ENCODE assay signal across 8 cellular contexts in genomic region chr10:124650820-124651401, GRCh38.
DNase-seq lines count a peak whose midpoint lies in the region; ATAC-seq and TF ChIP-seq lines count a peak whose summit lies in the region.

No MANE protein-coding gene starts in this region.

- no peaks in the 10 kb centered on the region for H3K27me3 Mint-ChIP-seq in naive thymus-derived CD4-positive, alpha-beta T cell

- H3K4me1 ChIP-seq in naive thymus-derived CD4-positive, alpha-beta T cell (ENCODE audit: control insufficient read depth in 2 of 2, insufficient read depth in 2 of 2, low read length in 2 of 2), result peaks cover 80 to 94% of the 10 kb centered on the region in 2 donors
- H3K4me1 ChIP-seq in upper lobe of right lung, result peaks cover 86% of the 10 kb centered on the region

- H3K9me3 ChIP-seq in naive thymus-derived CD4-positive, alpha-beta T cell (ENCODE audit: control insufficient read depth in 2 of 3, low read length in 3 of 3), result no peaks in the 10 kb centered on the region
- no peaks in the 10 kb centered on the region for H3K9me3 ChIP-seq in upper lobe of right lung

- H3K9me3 Mint-ChIP-seq in naive thymus-derived CD4-positive, alpha-beta T cell, result peaks cover 0 to 1% (median 0%) of the 10 kb centered on the region in 11 donors

- intact Hi-C loops in Right ventricle myocardium inferior (cut with DNase I), result no loop called here
- intact Hi-C loops in cardiac septum (cut with DNase I), result no loop called here
- intact Hi-C loops in naive thymus-derived CD4-positive, alpha-beta T cell (cut with micrococcal nuclease), result loop anchor here in 1 of 2 donors (2.0 kb wide), 1 partner anchor 14 kb away; no protein-coding TSS in a partner anchor
- intact Hi-C loops in upper lobe of right lung (cut with DNase I), result no loop called here

- H3K27ac ChIP-seq in naive thymus-derived CD4-positive, alpha-beta T cell (ENCODE audit: low read depth, low read length), result peak overlapping the region; percentile 24
- peak overlapping the region; percentile 28 for H3K27ac ChIP-seq in upper lobe of right lung

- H3K27ac Mint-ChIP-seq in naive thymus-derived CD4-positive, alpha-beta T cell, result peak overlapping the region; percentile 55 to 97 (median 82)

- no peak for TF ChIP-seq CTCF in upper lobe of right lung (IDR thresholded peaks at IDR 0.05)

- H3K36me3 Mint-ChIP-seq in naive thymus-derived CD4-positive, alpha-beta T cell, result peaks cover 0 to 12% (median 4%) of the 10 kb centered on the region in 5 donors

- DNase-seq in Right ventricle myocardium inferior (ENCODE audit: missing footprints), result peak; percentile 57
- no peak for DNase-seq in cardiac septum (ENCODE audit: low spot score)
- DNase-seq in activated T-helper 1 cell treated with anti-CD3 and anti-CD28 coated beads, Interleukin-2, amount 50 U/mL, for 16 hours (ENCODE audit: low read depth in 1 of 2, low spot score in 1 of 2), result peak; percentile 50 to 56
- peak in 4 of 9 donors; percentile 20 to 57 (median 38) for DNase-seq in naive thymus-derived CD4-positive, alpha-beta T cell
- no peak for DNase-seq in upper lobe of right lung
- DNase-seq in mesenteric fat pad (ENCODE audit: low spot score), result no peak
- DNase-seq in DMS53 (lab: John Stamatoyannopoulos, UW), result no peak

- H3K4me3 ChIP-seq in naive thymus-derived CD4-positive, alpha-beta T cell (ENCODE audit: low read length), result peak overlapping the region; percentile 29
- no peak overlapping the region for H3K4me3 ChIP-seq in upper lobe of right lung

- H3K27me3 ChIP-seq in naive thymus-derived CD4-positive, alpha-beta T cell (ENCODE audit: control insufficient read depth in 2 of 2, insufficient read depth in 2 of 2, low read length in 2 of 2), result no peaks in the 10 kb centered on the region
- no peaks in the 10 kb centered on the region for H3K27me3 ChIP-seq in upper lobe of right lung

- POLR2A ChIA-PET in naive thymus-derived CD4-positive, alpha-beta T cell (lab: Charles Lee), result interaction anchor here (1.4 to 7.0 kb wide), 5 partner anchors 9 to 77 kb away, joined by 3 to 74 read pairs (median 40); no protein-coding TSS in a partner anchor

- CTCF ChIA-PET in naive thymus-derived CD4-positive, alpha-beta T cell (lab: Charles Lee), result interaction anchor here (0.9 to 9.6 kb wide), 3 partner anchors 14 to 68 kb away, joined by 4 to 131 read pairs (median 5); no protein-coding TSS in a partner anchor

- peaks cover 0 to 8% (median 0%) of the 10 kb centered on the region in 3 experiments for H3K36me3 ChIP-seq in naive thymus-derived CD4-positive, alpha-beta T cell (ENCODE audit: control insufficient read depth in 2 of 3, insufficient read depth in 3 of 3, low read length in 3 of 3)
- no peaks in the 10 kb centered on the region for H3K36me3 ChIP-seq in upper lobe of right lung

- peak overlapping the region; percentile 54 to 74 (median 70) for H3K4me3 Mint-ChIP-seq in naive thymus-derived CD4-positive, alpha-beta T cell

- H3K4me1 Mint-ChIP-seq in naive thymus-derived CD4-positive, alpha-beta T cell, result peaks cover 51 to 95% (median 87%) of the 10 kb centered on the region in 7 donors

- ATAC-seq in Right ventricle myocardium inferior (no peak), upper lobe of right lung (no peak), GM21825 (IDR thresholded peaks at IDR 0.05; ENCODE audit: unreplicated experiment) (no peak)
- ATAC-seq in naive thymus-derived CD4-positive, alpha-beta T cell, result peak; percentile 56

Comparison
In these comparisons a context has a peak if more than half of its experiments do, and no peak if none do; other contexts are left out.
1. DNase-seq: peak in Right ventricle myocardium inferior (single experiment) and activated T-helper 1 cell treated with anti-CD3 and anti-CD28 coated beads, Interleukin-2, amount 50 U/mL, for 16 hours (2 of 2); none in cardiac septum (single experiment), upper lobe of right lung (single experiment), mesenteric fat pad (single experiment) and DMS53 (single experiment).